11 cellular contexts compared by ENCODE assay signal in genomic region chr12:109581334-109581691, GRCh38.
"Had no signal": no experiment of that assay in that cellular context is flagged by ENCODE, and none has a peak within 500 bp of the region (broad histone marks: within the 10 kb centered on the region; RNA-seq: fewer than 3 reads in every experiment).

No MANE protein-coding gene starts in this region.

- H3K27ac Mint-ChIP-seq: activated CD4-positive, alpha-beta T cell treated with anti-CD3 and anti-CD28 coated beads, Interleukin-2, amount 10 ng/mL, durations not matched to agents 7 days and 5 days; activated naive CD8-positive, alpha-beta T cell treated with anti-CD3 and anti-CD28 coated beads, Interleukin-2, amount 50 U/mL, for 24 hours; stimulated activated memory B cell treated with anti-CD40 and anti-IgM and Interleukin-4, amounts not matched to agents 10 μg/mL and 1 μg/mL and 100 μg/mL, for 72 hours; WTC11 had no signal

- H3K27me3 ChIP-seq: hepatocyte, ovary, transverse colon had no signal

- H3K9me3 ChIP-seq: ovary, transverse colon had no signal

- H3K27me3 Mint-ChIP-seq: activated CD4-positive, alpha-beta T cell treated with anti-CD3 and anti-CD28 coated beads, Interleukin-2, amount 10 ng/mL, durations not matched to agents 7 days and 5 days; activated naive CD8-positive, alpha-beta T cell treated with anti-CD3 and anti-CD28 coated beads, Interleukin-2, amount 50 U/mL, for 24 hours; stimulated activated memory B cell treated with anti-CD40 and anti-IgM and Interleukin-4, amounts not matched to agents 10 μg/mL and 1 μg/mL and 100 μg/mL, for 72 hours had no signal

- DNase-seq: activated CD4-positive, alpha-beta T cell treated with anti-CD3 and anti-CD28 coated beads, Interleukin-2, amount 10 ng/mL, durations not matched to agents 7 days and 5 days; activated naive CD4-positive, alpha-beta T cell; activated naive CD8-positive, alpha-beta T cell treated with anti-CD3 and anti-CD28 coated beads, Interleukin-2, amount 50 U/mL, for 24 hours; aorta; ovary; SIG-M5; stimulated activated CD4-positive, alpha-beta T cell treated with anti-CD3 and anti-CD28 coated beads, Interleukin-1b, Interleukin-23, amount 100 ng/mL, for 48 hours; transverse colon had no signal

- H3K4me3 ChIP-seq: hepatocyte, ovary, transverse colon had no signal

- H3K9me3 Mint-ChIP-seq: activated CD4-positive, alpha-beta T cell treated with anti-CD3 and anti-CD28 coated beads, Interleukin-2, amount 10 ng/mL, durations not matched to agents 7 days and 5 days; activated naive CD8-positive, alpha-beta T cell treated with anti-CD3 and anti-CD28 coated beads, Interleukin-2, amount 50 U/mL, for 24 hours; stimulated activated memory B cell treated with anti-CD40 and anti-IgM and Interleukin-4, amounts not matched to agents 10 μg/mL and 1 μg/mL and 100 μg/mL, for 72 hours; WTC11 had no signal

- H2AFZ ChIP-seq: hepatocyte had no signal

- ATAC-seq: activated naive CD8-positive, alpha-beta T cell treated with anti-CD3 and anti-CD28 coated beads, Interleukin-2, amount 50 U/mL, for 24 hours; stimulated activated memory B cell treated with anti-CD40 and anti-IgM and Interleukin-4, amounts not matched to agents 10 μg/mL and 1 μg/mL and 100 μg/mL, for 72 hours; WTC11 had no signal

- H3K4me2 ChIP-seq: hepatocyte had no signal

- H3K4me1 ChIP-seq: transverse colon had no signal

- H3K36me3 ChIP-seq: ovary had no signal

- H3K27ac ChIP-seq: hepatocyte, ovary, transverse colon had no signal

- H3K4me1 Mint-ChIP-seq: activated CD4-positive, alpha-beta T cell treated with anti-CD3 and anti-CD28 coated beads, Interleukin-2, amount 10 ng/mL, durations not matched to agents 7 days and 5 days; activated naive CD8-positive, alpha-beta T cell treated with anti-CD3 and anti-CD28 coated beads, Interleukin-2, amount 50 U/mL, for 24 hours; stimulated activated memory B cell treated with anti-CD40 and anti-IgM and Interleukin-4, amounts not matched to agents 10 μg/mL and 1 μg/mL and 100 μg/mL, for 72 hours; WTC11 had no signal

- H3K4me3 Mint-ChIP-seq: activated CD4-positive, alpha-beta T cell treated with anti-CD3 and anti-CD28 coated beads, Interleukin-2, amount 10 ng/mL, durations not matched to agents 7 days and 5 days; activated naive CD8-positive, alpha-beta T cell treated with anti-CD3 and anti-CD28 coated beads, Interleukin-2, amount 50 U/mL, for 24 hours; stimulated activated memory B cell treated with anti-CD40 and anti-IgM and Interleukin-4, amounts not matched to agents 10 μg/mL and 1 μg/mL and 100 μg/mL, for 72 hours; WTC11 had no signal
